Comparison of ENCODE assay signal across 9 cellular contexts in genomic region chr18:48990497-48991298, GRCh38.
DNase-seq lines count a peak whose midpoint lies in the region; ATAC-seq lines count a peak whose summit lies in the region.
"Had no signal": no experiment of that assay in that cellular context is flagged by ENCODE, and none has a peak within 500 bp of the region (broad histone marks: within the 10 kb centered on the region; RNA-seq: fewer than 3 reads in every experiment).

No MANE protein-coding gene starts in this region.

- peak; percentile 34 for ATAC-seq in stimulated activated naive CD8-positive, alpha-beta T cell treated with anti-CD3 and anti-CD28 coated beads, Interleukin-15, Interleukin-2, amounts not matched to agents 100 U/mL and 50 U/mL, for 24 hours
- no peak for ATAC-seq in HG03159 (IDR thresholded peaks at IDR 0.05; ENCODE audit: unreplicated experiment)

- DNase-seq in HK-2 (ENCODE audit: unreplicated experiment) (peak; percentile 57), amniotic epithelial cell (ENCODE audit: low read depth) (peak; percentile 56), hepatic stellate cell (ENCODE audit: low spot score) (peak; percentile 91), NCI-H2171 (lab: John Stamatoyannopoulos, UW) (no peak)
- DNase-seq in stimulated activated naive CD8-positive, alpha-beta T cell treated with anti-CD3 and anti-CD28 coated beads, Interleukin-15, Interleukin-2, amounts not matched to agents 100 U/mL and 50 U/mL, for 24 hours: no peak
- DNase-seq in stimulated activated CD4-positive, alpha-beta T cell treated with anti-CD3 and anti-CD28 coated beads, Interleukin-4, amount 100 ng/mL, for 1 hour: no peak
- no peak for DNase-seq in stimulated activated CD4-positive, alpha-beta T cell treated with anti-CD3 and anti-CD28 coated beads, Interleukin-1b, Interleukin-23, amount 100 ng/mL, for 48 hours
- DNase-seq: effector CD8-positive, alpha-beta T cell had no signal

Comparison
In these comparisons a context has a peak if more than half of its experiments do, and no peak if none do; other contexts are left out.
1. DNase-seq: peak in HK-2 (single experiment), amniotic epithelial cell (single experiment) and hepatic stellate cell (single experiment); none in stimulated activated naive CD8-positive, alpha-beta T cell treated with anti-CD3 and anti-CD28 coated beads, Interleukin-15, Interleukin-2, amounts not matched to agents 100 U/mL and 50 U/mL, for 24 hours (single experiment), stimulated activated CD4-positive, alpha-beta T cell treated with anti-CD3 and anti-CD28 coated beads, Interleukin-4, amount 100 ng/mL, for 1 hour (single experiment), NCI-H2171 (single experiment) and stimulated activated CD4-positive, alpha-beta T cell treated with anti-CD3 and anti-CD28 coated beads, Interleukin-1b, Interleukin-23, amount 100 ng/mL, for 48 hours (single experiment).